ENCODE assay signal across 8 cellular contexts in the genomic region with DNA sequence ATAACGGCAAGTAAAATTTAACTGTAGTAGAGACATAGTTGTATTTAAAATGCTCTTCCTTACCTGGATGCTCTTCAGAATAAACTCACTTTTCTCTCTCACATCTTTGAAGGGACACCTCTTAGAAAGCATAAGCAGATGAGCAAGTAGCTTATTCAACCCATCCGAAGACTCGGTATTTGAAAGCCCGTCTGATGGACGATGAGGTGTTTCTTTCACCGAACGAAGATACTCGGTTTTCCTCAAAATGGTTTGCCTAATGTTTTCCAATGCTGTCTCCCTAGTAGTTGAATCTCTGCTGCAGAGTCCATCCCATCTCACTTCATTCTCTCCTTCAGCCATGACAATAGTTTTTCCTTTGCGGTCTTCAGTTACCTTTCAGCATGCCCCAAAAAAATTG. TPM values are rescaled to one million over a fixed set of nuclear protein-coding genes. Genes with fewer than 3 reads are reported as not detected.
DNase-seq lines count a peak whose midpoint lies in the region; ATAC-seq and TF ChIP-seq lines count a peak whose summit lies in the region.

No MANE protein-coding gene starts in this region.

- no peak for DNase-seq in activated CD8-positive, alpha-beta memory T cell treated with anti-CD3 and anti-CD28 coated beads, Interleukin-2, amount 10 ng/mL, durations not matched to agents 7 days and 5 days
- no peak for DNase-seq in activated CD8-positive, alpha-beta memory T cell treated with anti-CD3 and anti-CD28 coated beads for 24 hours
- DNase-seq in fibroblast of pulmonary artery (ENCODE audit: low read depth) = no peak
- DNase-seq in progenitor cell of endocrine pancreas (ENCODE audit: low spot score, unreplicated experiment) = no peak
- no peak for DNase-seq in stimulated activated CD4-positive, alpha-beta T cell treated with anti-CD3 and anti-CD28 coated beads, Interleukin-15, amount 100 ng/mL, for 24 hours
- no peak for DNase-seq in NCI-H187 treated with DMSO at 0.1 percent for 48 hours (lab: John Stamatoyannopoulos, UW)

- H3K36me3 Mint-ChIP-seq in activated CD8-positive, alpha-beta memory T cell treated with anti-CD3 and anti-CD28 coated beads, Interleukin-2, amount 10 ng/mL, durations not matched to agents 7 days and 5 days = peaks cover 10% of the 10 kb centered on the region
- peaks cover 6% of the 10 kb centered on the region for H3K36me3 Mint-ChIP-seq in T-helper 1 cell treated with Interleukin-12 subunit alpha and Interleukin-12 subunit beta and Interleukin-4 antibody, amounts not matched to agents 30 μg/mL and 1 μg/mL, for 36 hours (ENCODE audit: low read depth)
- peaks cover 5% of the 10 kb centered on the region for H3K36me3 Mint-ChIP-seq in progenitor cell of endocrine pancreas (ENCODE audit: insufficient read depth)

- peaks cover 49% of the 10 kb centered on the region for H3K4me1 Mint-ChIP-seq in activated CD8-positive, alpha-beta memory T cell treated with anti-CD3 and anti-CD28 coated beads, Interleukin-2, amount 10 ng/mL, durations not matched to agents 7 days and 5 days
- peaks cover 50% of the 10 kb centered on the region for H3K4me1 Mint-ChIP-seq in T-helper 1 cell treated with Interleukin-12 subunit alpha and Interleukin-12 subunit beta and Interleukin-4 antibody, amounts not matched to agents 30 μg/mL and 1 μg/mL, for 36 hours (ENCODE audit: low read depth)
- H3K4me1 Mint-ChIP-seq in progenitor cell of endocrine pancreas (ENCODE audit: low read depth) = peaks cover 33% of the 10 kb centered on the region

- no peak for ATAC-seq in activated CD8-positive, alpha-beta memory T cell treated with anti-CD3 and anti-CD28 coated beads, Interleukin-2, amount 10 ng/mL, durations not matched to agents 7 days and 5 days
- ATAC-seq in HG03025 (IDR thresholded peaks at IDR 0.05; ENCODE audit: low FRiP score, unreplicated experiment) = no peak

- H3K4me3 ChIP-seq in fibroblast of pulmonary artery (replicated peaks; ENCODE audit: low read depth, low read length) = peak overlapping the region; percentile 71

- H3K27ac Mint-ChIP-seq in activated CD8-positive, alpha-beta memory T cell treated with anti-CD3 and anti-CD28 coated beads, Interleukin-2, amount 10 ng/mL, durations not matched to agents 7 days and 5 days = peak overlapping the region; percentile 84
- H3K27ac Mint-ChIP-seq in T-helper 1 cell treated with Interleukin-12 subunit alpha and Interleukin-12 subunit beta and Interleukin-4 antibody, amounts not matched to agents 30 μg/mL and 1 μg/mL, for 36 hours = peak overlapping the region; percentile 79
- peak overlapping the region; percentile 91 for H3K27ac Mint-ChIP-seq in progenitor cell of endocrine pancreas

- CTCF ChIA-PET in activated CD8-positive, alpha-beta memory T cell treated with anti-CD3 and anti-CD28 coated beads, Interleukin-2, amount 10 ng/mL, durations not matched to agents 7 days and 5 days (lab: Charles Lee) = interaction anchor here (0.9 to 2.6 kb wide), 5 partner anchors 22 to 289 kb away, joined by 3 to 16 read pairs (median 3); a partner anchor contains a TSS

- TF ChIP-seq CTCF in fibroblast of pulmonary artery (IDR thresholded peaks at IDR 0.05; ENCODE audit: low read length, missing control alignments) = no peak
- TF ChIP-seq CTCF in progenitor cell of endocrine pancreas (IDR thresholded peaks at IDR 0.05; ENCODE audit: unreplicated experiment) = no peak

- no peaks in the 10 kb centered on the region for H3K9me3 Mint-ChIP-seq in activated CD8-positive, alpha-beta memory T cell treated with anti-CD3 and anti-CD28 coated beads, Interleukin-2, amount 10 ng/mL, durations not matched to agents 7 days and 5 days (ENCODE audit: low read depth)
- H3K9me3 Mint-ChIP-seq in T-helper 1 cell treated with Interleukin-12 subunit alpha and Interleukin-12 subunit beta and Interleukin-4 antibody, amounts not matched to agents 30 μg/mL and 1 μg/mL, for 36 hours = no peaks in the 10 kb centered on the region
- no peaks in the 10 kb centered on the region for H3K9me3 Mint-ChIP-seq in progenitor cell of endocrine pancreas (ENCODE audit: low read depth)

- peak overlapping the region; percentile 94 for H3K4me3 Mint-ChIP-seq in activated CD8-positive, alpha-beta memory T cell treated with anti-CD3 and anti-CD28 coated beads, Interleukin-2, amount 10 ng/mL, durations not matched to agents 7 days and 5 days
- H3K4me3 Mint-ChIP-seq in T-helper 1 cell treated with Interleukin-12 subunit alpha and Interleukin-12 subunit beta and Interleukin-4 antibody, amounts not matched to agents 30 μg/mL and 1 μg/mL, for 36 hours = peak overlapping the region; percentile 87
- H3K4me3 Mint-ChIP-seq in progenitor cell of endocrine pancreas (ENCODE audit: low read depth) = peak overlapping the region; percentile 95

- H3K27me3 Mint-ChIP-seq in activated CD8-positive, alpha-beta memory T cell treated with anti-CD3 and anti-CD28 coated beads, Interleukin-2, amount 10 ng/mL, durations not matched to agents 7 days and 5 days = no peaks in the 10 kb centered on the region
- H3K27me3 Mint-ChIP-seq in T-helper 1 cell treated with Interleukin-12 subunit alpha and Interleukin-12 subunit beta and Interleukin-4 antibody, amounts not matched to agents 30 μg/mL and 1 μg/mL, for 36 hours (ENCODE audit: low read depth) = no peaks in the 10 kb centered on the region
- no peaks in the 10 kb centered on the region for H3K27me3 Mint-ChIP-seq in progenitor cell of endocrine pancreas

RNA-seq across cellular contexts. Expression of a gene that starts 0.9 kb away (rescaled TPM):
- 10 to 100 TPM; 18.3 to 20.9 TPM for total RNA-seq in activated CD8-positive, alpha-beta memory T cell treated with anti-CD3 and anti-CD28 coated beads, Interleukin-2, amount 10 ng/mL, durations not matched to agents 7 days and 5 days
- total RNA-seq in progenitor cell of endocrine pancreas = 23.9 and 31.0 TPM in 2 replicates

RNA-seq across cellular contexts. Expression of a gene that starts 1.6 kb away (rescaled TPM):
- 10 to 100 TPM; 23.9 to 25.5 TPM for total RNA-seq in activated CD8-positive, alpha-beta memory T cell treated with anti-CD3 and anti-CD28 coated beads, Interleukin-2, amount 10 ng/mL, durations not matched to agents 7 days and 5 days
- total RNA-seq in progenitor cell of endocrine pancreas = 11.4 and 12.3 TPM in 2 replicates
